Comparison of ENCODE assay signal across 1 cellular context in the genomic region with DNA sequence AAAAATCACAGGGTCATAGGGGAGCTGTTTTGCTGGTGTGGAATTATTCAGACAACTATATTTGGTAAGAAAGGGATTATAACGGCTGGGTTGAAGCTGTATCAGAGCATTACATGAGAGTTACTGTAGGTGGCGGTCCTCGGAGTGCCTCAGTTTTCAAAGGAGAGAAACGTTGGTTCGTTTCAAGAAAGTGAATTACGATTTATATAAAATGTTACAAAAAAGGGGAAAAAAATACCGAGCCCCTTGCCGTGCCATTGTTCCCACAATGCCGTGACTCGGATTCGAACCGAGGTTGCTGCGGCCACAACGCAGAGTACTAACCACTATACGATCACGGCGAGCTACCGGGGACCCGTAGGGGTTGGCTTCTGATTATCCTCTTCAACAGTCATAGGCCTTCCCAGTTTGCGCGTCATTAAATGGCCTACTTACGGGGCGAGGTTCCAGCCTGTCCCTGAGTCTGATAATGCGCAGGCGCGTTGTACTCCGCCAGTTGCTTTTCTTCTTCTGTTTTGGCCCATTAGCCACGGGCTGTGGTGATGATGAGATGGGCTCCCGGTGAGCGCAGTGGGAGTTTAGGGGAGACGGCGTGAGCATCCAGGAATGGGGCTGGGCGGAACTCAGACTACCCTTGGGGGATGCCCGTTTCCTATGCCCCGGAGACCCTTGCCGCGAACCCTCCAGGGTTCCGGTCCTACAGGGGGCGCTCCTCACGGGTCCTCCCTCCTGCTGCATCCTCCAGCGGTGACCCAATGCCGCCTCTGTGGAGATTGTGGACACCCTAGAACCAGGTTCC.
TF ChIP-seq lines count a peak whose summit lies in the region.

No MANE protein-coding gene starts in this region.

TF ChIP-seq in HepG2, 621 proteins besides CTCF, POLR2A, EP300 and RAD21 (continued from another document and continues in another):
- TF ChIP-seq, protein P1, sequence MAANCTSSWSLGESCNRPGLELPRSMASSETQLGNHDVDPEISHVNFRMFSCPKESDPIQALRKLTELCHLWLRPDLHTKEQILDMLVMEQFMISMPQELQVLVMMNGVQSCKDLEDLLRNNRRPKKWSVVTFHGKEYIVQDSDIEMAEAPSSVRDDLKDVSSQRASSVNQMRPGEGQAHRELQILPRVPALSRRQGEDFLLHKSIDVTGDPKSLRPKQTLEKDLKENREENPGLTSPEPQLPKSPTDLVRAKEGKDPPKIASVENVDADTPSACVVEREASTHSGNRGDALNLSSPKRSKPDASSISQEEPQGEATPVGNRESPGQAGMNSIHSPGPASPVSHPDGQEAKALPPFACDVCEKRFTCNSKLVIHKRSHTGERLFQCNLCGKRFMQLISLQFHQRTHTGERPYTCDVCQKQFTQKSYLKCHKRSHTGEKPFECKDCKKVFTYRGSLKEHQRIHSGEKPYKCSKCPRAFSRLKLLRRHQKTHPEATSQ (CRISPR knock-in tag; IDR thresholded peaks at IDR 0.05; ENCODE audit: borderline replicate concordance), result no peak; the same call in 1 of the 2 replicates
- TF ChIP-seq, protein P2, sequence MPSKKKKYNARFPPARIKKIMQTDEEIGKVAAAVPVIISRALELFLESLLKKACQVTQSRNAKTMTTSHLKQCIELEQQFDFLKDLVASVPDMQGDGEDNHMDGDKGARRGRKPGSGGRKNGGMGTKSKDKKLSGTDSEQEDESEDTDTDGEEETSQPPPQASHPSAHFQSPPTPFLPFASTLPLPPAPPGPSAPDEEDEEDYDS (CRISPR knock-in tag; IDR thresholded peaks at IDR 0.05), result peak; percentile 71
- TF ChIP-seq, protein P3, sequence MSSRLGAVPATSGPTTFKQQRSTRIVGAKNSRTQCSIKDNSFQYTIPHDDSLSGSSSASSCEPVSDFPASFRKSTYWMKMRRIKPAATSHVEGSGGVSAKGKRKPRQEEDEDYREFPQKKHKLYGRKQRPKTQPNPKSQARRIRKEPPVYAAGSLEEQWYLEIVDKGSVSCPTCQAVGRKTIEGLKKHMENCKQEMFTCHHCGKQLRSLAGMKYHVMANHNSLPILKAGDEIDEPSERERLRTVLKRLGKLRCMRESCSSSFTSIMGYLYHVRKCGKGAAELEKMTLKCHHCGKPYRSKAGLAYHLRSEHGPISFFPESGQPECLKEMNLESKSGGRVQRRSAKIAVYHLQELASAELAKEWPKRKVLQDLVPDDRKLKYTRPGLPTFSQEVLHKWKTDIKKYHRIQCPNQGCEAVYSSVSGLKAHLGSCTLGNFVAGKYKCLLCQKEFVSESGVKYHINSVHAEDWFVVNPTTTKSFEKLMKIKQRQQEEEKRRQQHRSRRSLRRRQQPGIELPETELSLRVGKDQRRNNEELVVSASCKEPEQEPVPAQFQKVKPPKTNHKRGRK (CRISPR knock-in tag; IDR thresholded peaks at IDR 0.05), result no peak
- TF ChIP-seq ZNF776 (CRISPR knock-in tag; IDR thresholded peaks at IDR 0.05), result peak; percentile 40
- TF ChIP-seq, protein P4, sequence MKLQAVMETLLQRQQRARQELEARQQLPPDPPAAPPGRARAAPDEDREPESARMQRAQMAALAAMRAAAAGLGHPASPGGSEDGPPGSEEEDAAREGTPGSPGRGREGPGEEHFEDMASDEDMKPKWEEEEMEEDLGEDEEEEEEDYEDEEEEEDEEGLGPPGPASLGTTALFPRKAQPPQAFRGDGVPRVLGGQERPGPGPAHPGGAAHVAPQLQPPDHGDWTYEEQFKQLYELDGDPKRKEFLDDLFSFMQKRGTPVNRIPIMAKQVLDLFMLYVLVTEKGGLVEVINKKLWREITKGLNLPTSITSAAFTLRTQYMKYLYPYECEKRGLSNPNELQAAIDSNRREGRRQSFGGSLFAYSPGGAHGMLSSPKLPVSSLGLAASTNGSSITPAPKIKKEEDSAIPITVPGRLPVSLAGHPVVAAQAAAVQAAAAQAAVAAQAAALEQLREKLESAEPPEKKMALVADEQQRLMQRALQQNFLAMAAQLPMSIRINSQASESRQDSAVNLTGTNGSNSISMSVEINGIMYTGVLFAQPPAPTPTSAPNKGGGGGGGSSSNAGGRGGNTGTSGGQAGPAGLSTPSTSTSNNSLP (IDR thresholded peaks at IDR 0.05; ENCODE audit: low read depth, low read length), result peak; percentile 84
- TF ChIP-seq MBD4 (IDR thresholded peaks at IDR 0.05; ENCODE audit: borderline replicate concordance, low read length), result no peak
- TF ChIP-seq CCDC6 (CRISPR knock-in tag; IDR thresholded peaks at IDR 0.05), result no peak
- TF ChIP-seq, protein P5, sequence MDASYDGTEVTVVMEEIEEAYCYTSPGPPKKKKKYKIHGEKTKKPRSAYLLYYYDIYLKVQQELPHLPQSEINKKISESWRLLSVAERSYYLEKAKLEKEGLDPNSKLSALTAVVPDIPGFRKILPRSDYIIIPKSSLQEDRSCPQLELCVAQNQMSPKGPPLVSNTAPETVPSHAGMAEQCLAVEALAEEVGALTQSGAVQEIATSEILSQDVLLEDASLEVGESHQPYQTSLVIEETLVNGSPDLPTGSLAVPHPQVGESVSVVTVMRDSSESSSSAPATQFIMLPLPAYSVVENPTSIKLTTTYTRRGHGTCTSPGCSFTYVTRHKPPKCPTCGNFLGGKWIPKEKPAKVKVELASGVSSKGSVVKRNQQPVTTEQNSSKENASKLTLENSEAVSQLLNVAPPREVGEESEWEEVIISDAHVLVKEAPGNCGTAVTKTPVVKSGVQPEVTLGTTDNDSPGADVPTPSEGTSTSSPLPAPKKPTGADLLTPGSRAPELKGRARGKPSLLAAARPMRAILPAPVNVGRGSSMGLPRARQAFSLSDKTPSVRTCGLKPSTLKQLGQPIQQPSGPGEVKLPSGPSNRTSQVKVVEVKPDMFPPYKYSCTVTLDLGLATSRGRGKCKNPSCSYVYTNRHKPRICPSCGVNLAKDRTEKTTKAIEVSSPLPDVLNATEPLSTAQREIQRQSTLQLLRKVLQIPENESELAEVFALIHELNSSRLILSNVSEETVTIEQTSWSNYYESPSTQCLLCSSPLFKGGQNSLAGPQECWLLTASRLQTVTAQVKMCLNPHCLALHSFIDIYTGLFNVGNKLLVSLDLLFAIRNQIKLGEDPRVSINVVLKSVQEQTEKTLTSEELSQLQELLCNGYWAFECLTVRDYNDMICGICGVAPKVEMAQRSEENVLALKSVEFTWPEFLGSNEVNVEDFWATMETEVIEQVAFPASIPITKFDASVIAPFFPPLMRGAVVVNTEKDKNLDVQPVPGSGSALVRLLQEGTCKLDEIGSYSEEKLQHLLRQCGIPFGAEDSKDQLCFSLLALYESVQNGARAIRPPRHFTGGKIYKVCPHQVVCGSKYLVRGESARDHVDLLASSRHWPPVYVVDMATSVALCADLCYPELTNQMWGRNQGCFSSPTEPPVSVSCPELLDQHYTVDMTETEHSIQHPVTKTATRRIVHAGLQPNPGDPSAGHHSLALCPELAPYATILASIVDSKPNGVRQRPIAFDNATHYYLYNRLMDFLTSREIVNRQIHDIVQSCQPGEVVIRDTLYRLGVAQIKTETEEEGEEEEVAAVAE (CRISPR knock-in tag; IDR thresholded peaks at IDR 0.05; ENCODE audit: borderline replicate concordance), result peak; percentile 72
- TF ChIP-seq ZNF839 (CRISPR knock-in tag; IDR thresholded peaks at IDR 0.05; ENCODE audit: borderline replicate concordance), result no peak
- no peak for TF ChIP-seq REL (CRISPR knock-in tag; conservative IDR thresholded peaks at IDR 0.05)
- TF ChIP-seq, protein P6, sequence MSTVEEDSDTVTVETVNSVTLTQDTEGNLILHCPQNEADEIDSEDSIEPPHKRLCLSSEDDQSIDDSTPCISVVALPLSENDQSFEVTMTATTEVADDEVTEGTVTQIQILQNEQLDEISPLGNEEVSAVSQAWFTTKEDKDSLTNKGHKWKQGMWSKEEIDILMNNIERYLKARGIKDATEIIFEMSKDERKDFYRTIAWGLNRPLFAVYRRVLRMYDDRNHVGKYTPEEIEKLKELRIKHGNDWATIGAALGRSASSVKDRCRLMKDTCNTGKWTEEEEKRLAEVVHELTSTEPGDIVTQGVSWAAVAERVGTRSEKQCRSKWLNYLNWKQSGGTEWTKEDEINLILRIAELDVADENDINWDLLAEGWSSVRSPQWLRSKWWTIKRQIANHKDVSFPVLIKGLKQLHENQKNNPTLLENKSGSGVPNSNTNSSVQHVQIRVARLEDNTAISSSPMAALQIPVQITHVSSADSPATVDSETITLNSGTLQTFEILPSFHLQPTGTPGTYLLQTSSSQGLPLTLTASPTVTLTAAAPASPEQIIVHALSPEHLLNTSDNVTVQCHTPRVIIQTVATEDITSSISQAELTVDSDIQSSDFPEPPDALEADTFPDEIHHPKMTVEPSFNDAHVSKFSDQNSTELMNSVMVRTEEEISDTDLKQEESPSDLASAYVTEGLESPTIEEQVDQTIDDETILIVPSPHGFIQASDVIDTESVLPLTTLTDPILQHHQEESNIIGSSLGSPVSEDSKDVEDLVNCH (CRISPR knock-in tag; IDR thresholded peaks at IDR 0.05), result no peak
- TF ChIP-seq NFIC (IDR thresholded peaks at IDR 0.05; ENCODE audit: low read length), result no peak
- TF ChIP-seq ZSCAN25 (CRISPR knock-in tag; IDR thresholded peaks at IDR 0.05), result no peak
- TF ChIP-seq, protein P7, sequence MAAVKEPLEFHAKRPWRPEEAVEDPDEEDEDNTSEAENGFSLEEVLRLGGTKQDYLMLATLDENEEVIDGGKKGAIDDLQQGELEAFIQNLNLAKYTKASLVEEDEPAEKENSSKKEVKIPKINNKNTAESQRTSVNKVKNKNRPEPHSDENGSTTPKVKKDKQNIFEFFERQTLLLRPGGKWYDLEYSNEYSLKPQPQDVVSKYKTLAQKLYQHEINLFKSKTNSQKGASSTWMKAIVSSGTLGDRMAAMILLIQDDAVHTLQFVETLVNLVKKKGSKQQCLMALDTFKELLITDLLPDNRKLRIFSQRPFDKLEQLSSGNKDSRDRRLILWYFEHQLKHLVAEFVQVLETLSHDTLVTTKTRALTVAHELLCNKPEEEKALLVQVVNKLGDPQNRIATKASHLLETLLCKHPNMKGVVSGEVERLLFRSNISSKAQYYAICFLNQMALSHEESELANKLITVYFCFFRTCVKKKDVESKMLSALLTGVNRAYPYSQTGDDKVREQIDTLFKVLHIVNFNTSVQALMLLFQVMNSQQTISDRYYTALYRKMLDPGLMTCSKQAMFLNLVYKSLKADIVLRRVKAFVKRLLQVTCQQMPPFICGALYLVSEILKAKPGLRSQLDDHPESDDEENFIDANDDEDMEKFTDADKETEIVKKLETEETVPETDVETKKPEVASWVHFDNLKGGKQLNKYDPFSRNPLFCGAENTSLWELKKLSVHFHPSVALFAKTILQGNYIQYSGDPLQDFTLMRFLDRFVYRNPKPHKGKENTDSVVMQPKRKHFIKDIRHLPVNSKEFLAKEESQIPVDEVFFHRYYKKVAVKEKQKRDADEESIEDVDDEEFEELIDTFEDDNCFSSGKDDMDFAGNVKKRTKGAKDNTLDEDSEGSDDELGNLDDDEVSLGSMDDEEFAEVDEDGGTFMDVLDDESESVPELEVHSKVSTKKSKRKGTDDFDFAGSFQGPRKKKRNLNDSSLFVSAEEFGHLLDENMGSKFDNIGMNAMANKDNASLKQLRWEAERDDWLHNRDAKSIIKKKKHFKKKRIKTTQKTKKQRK (IDR thresholded peaks at IDR 0.05; ENCODE audit: low read length), result no peak
- TF ChIP-seq ZBTB38 (CRISPR knock-in tag; IDR thresholded peaks at IDR 0.05), result peak; percentile 53; the same call in 1 of the 2 replicates
- TF ChIP-seq ZNF510 (CRISPR knock-in tag; IDR thresholded peaks at IDR 0.05; ENCODE audit: low read depth), result no peak
- TF ChIP-seq, protein P8, sequence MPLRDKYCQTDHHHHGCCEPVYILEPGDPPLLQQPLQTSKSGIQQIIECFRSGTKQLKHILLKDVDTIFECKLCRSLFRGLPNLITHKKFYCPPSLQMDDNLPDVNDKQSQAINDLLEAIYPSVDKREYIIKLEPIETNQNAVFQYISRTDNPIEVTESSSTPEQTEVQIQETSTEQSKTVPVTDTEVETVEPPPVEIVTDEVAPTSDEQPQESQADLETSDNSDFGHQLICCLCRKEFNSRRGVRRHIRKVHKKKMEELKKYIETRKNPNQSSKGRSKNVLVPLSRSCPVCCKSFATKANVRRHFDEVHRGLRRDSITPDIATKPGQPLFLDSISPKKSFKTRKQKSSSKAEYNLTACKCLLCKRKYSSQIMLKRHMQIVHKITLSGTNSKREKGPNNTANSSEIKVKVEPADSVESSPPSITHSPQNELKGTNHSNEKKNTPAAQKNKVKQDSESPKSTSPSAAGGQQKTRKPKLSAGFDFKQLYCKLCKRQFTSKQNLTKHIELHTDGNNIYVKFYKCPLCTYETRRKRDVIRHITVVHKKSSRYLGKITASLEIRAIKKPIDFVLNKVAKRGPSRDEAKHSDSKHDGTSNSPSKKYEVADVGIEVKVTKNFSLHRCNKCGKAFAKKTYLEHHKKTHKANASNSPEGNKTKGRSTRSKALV (CRISPR knock-in tag; IDR thresholded peaks at IDR 0.05), result no peak
- TF ChIP-seq ZNF468 (CRISPR knock-in tag; IDR thresholded peaks at IDR 0.05), result no peak
- TF ChIP-seq, protein P9, sequence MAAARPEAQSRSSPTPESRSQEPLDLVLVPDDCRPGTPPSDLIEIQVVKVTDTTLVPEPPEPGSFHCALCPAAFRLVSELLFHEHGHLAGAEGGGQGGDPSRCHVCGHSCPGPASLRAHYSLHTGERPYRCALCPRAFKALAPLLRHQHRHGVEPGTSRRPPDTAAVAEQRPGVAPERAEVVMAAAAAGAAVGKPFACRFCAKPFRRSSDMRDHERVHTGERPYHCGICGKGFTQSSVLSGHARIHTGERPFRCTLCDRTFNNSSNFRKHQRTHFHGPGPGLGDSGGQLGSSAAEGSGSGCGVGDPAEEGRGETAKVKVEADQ (CRISPR knock-in tag; IDR thresholded peaks at IDR 0.05; ENCODE audit: borderline replicate concordance), result peak; percentile 91
- TF ChIP-seq ZBTB7A (CRISPR knock-in tag; IDR thresholded peaks at IDR 0.05), result peak; percentile 81
- no peak for TF ChIP-seq KAT2B (IDR thresholded peaks at IDR 0.05; ENCODE audit: borderline replicate concordance, low read depth, low read length)
- no peak for TF ChIP-seq CC2D1A (CRISPR knock-in tag; IDR thresholded peaks at IDR 0.05)
- TF ChIP-seq, protein P10, sequence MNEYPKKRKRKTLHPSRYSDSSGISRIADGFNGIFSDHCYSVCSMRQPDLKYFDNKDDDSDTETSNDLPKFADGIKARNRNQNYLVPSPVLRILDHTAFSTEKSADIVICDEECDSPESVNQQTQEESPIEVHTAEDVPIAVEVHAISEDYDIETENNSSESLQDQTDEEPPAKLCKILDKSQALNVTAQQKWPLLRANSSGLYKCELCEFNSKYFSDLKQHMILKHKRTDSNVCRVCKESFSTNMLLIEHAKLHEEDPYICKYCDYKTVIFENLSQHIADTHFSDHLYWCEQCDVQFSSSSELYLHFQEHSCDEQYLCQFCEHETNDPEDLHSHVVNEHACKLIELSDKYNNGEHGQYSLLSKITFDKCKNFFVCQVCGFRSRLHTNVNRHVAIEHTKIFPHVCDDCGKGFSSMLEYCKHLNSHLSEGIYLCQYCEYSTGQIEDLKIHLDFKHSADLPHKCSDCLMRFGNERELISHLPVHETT (CRISPR knock-in tag; conservative IDR thresholded peaks at IDR 0.05), result no peak
- TF ChIP-seq RFXANK (CRISPR knock-in tag; IDR thresholded peaks at IDR 0.05), result no peak
